ENCODE assay signal across 8 cellular contexts in genomic region chr17:1716076-1716911, GRCh38. TPM values are rescaled to one million over a fixed set of nuclear protein-coding genes. Genes with fewer than 3 reads are reported as not detected.
DNase-seq lines count a peak whose midpoint lies in the region; ATAC-seq and TF ChIP-seq lines count a peak whose summit lies in the region.

No MANE protein-coding gene starts in this region.

- peak overlapping the region; percentile 39 for H2AFZ ChIP-seq in mammary epithelial cell (ENCODE audit: low read depth, low read length)

- in situ Hi-C loops in mammary epithelial cell (cut with MboI; ENCODE audit: low sequenced_read_pairs in 2 of 2) = loop anchor here in 1 of 2 donors (5.0 to 25.0 kb wide), 3 partner anchors 71 to 321 kb away; partner anchors contain the start of genes DPH1, OVCA2 and RTN4RL1

- peaks cover 46% of the 10 kb centered on the region for H3K79me2 ChIP-seq in mammary epithelial cell (ENCODE audit: insufficient read depth, low read length)

- H3K4me1 ChIP-seq in A673 (ENCODE audit: insufficient read depth, low read length, poor library complexity, severe bottlenecking) (peaks cover 28% of the 10 kb centered on the region), mammary epithelial cell (ENCODE audit: insufficient read depth, low read length) (peaks cover 45% of the 10 kb centered on the region), iPS-20b (ENCODE audit: insufficient read depth, low read length) (peaks cover 17% of the 10 kb centered on the region)

- no peaks in the 10 kb centered on the region for H3K27me3 ChIP-seq in A673 (replicated peaks; ENCODE audit: insufficient read depth, low read depth, low read length, poor library complexity)
- no peaks in the 10 kb centered on the region for H3K27me3 ChIP-seq in mammary epithelial cell (ENCODE audit: insufficient read depth, low read length)
- H3K27me3 ChIP-seq in iPS-20b (ENCODE audit: insufficient read depth, low read length) = no peaks in the 10 kb centered on the region

- DNase-seq in A673 (ENCODE audit: low spot score) = peak; percentile 100
- DNase-seq in NCI-H2171 treated with DMSO at 0.1 percent for 48 hours (lab: John Stamatoyannopoulos, UW) = peak; percentile 100
- peak; percentile 100 for DNase-seq in mammary epithelial cell

- under 1% methylated on average over 34 of the region's 70 CpGs for WGBS in mammary epithelial cell (ENCODE audit: low coverage, missing lambda C conversion rate)

- peaks cover 2% of the 10 kb centered on the region for H4K20me1 ChIP-seq in mammary epithelial cell (ENCODE audit: insufficient read depth, low read length)

- POLR2A ChIA-PET in A673 (lab: Charles Lee; ENCODE audit: low non-redundant PET) = interaction anchor here (0.6 to 0.7 kb wide), 5 partner anchors 47 to 947 kb away, joined by 3 to 13 read pairs (median 3); no protein-coding TSS in a partner anchor

- CTCF ChIA-PET in A673 (lab: Charles Lee) (interaction anchor here (0.5 to 0.6 kb wide), 2 partner anchors 17 to 134 kb away, joined by 3 to 8 read pairs; no protein-coding TSS in a partner anchor), mammary epithelial cell (lab: Charles Lee; ENCODE audit: low non-redundant PET) (interaction anchor here (0.6 to 1.4 kb wide), 6 partner anchors 15 to 310 kb away, joined by 3 to 6 read pairs (median 3); no protein-coding TSS in a partner anchor)

- H3K36me3 ChIP-seq in A673 (ENCODE audit: insufficient read depth, low read length, poor library complexity, severe bottlenecking) = peaks cover 6% of the 10 kb centered on the region
- H3K36me3 ChIP-seq in mammary epithelial cell (ENCODE audit: insufficient read depth, low read length) = peaks cover 28% of the 10 kb centered on the region
- peaks cover 16% of the 10 kb centered on the region for H3K36me3 ChIP-seq in iPS-20b (ENCODE audit: insufficient read depth, low read depth, low read length)

- TF ChIP-seq CTCF in A673 (conservative IDR thresholded peaks at IDR 0.05; ENCODE audit: low read depth, low read length) (no peak; the same call in 1 of the 2 replicates), VCaP (conservative IDR thresholded peaks at IDR 0.05) (no peak), mammary epithelial cell (conservative IDR thresholded peaks at IDR 0.05 in 1 of 2, IDR thresholded peaks at IDR 0.05 in 1 of 2; ENCODE audit: extremely low read depth in 1 of 2, insufficient read depth in 1 of 2, low read depth in 1 of 2, low read length in 2 of 2) (peak in 1 of 2 donors; percentile 32)

- intact Hi-C loops in A673 (cut with micrococcal nuclease; ENCODE audit: unreplicated experiment) = loop anchor here (5.0 to 10.0 kb wide), 2 partner anchors 149 to 326 kb away; partner anchors contain the start of gene OVCA2
- intact Hi-C loops in mammary epithelial cell (cut with micrococcal nuclease) = loop anchor here (2.0 to 10.0 kb wide), 3 partner anchors 47 to 689 kb away; partner anchors contain the start of gene MNT

- ATAC-seq in GM18867 (IDR thresholded peaks at IDR 0.05; ENCODE audit: unreplicated experiment) (peak; percentile 73), HG03103 (IDR thresholded peaks at IDR 0.05; ENCODE audit: low read depth, unreplicated experiment) (peak; percentile 67)

- H3K27ac ChIP-seq in A673 (ENCODE audit: low read depth, low read length, poor library complexity, severe bottlenecking) (peak overlapping the region; percentile 99), VCaP (peak overlapping the region; percentile 99), mammary epithelial cell (ENCODE audit: insufficient read depth, low read depth, low read length) (peak overlapping the region; percentile 90), iPS-20b (ENCODE audit: low read length) (peak overlapping the region; percentile 100), skin epidermis (peak overlapping the region; percentile 94 to 100 (median 98))

- H3K4me3 ChIP-seq in A673 (ENCODE audit: low read depth, low read length, poor library complexity, severe bottlenecking) (peak overlapping the region; percentile 60), mammary epithelial cell (replicated peaks in 1 of 3; ENCODE audit: insufficient read depth in 1 of 3, low read depth in 2 of 3, low read length in 3 of 3) (peak overlapping the region; percentile 72 to 97 (median 78)), iPS-20b (ENCODE audit: low read length) (peak overlapping the region; percentile 92), skin epidermis (peak overlapping the region; percentile 75 to 100 (median 90))

- dilution Hi-C loops in mammary epithelial cell (cut with HindIII; ENCODE audit: low sequenced_read_pairs) = no loop called here

- peak overlapping the region; percentile 75 for H3K4me2 ChIP-seq in mammary epithelial cell (ENCODE audit: insufficient read depth, low read depth, low read length)

- H3K9ac ChIP-seq in mammary epithelial cell (ENCODE audit: insufficient read depth, low read length) = peak overlapping the region; percentile 92
- H3K9ac ChIP-seq in iPS-20b (ENCODE audit: low read depth, low read length) = peak overlapping the region; percentile 98

- H3K9me3 ChIP-seq in A673 (ENCODE audit: low read depth, low read length, poor library complexity, severe bottlenecking) (no peaks in the 10 kb centered on the region), mammary epithelial cell (replicated peaks; ENCODE audit: insufficient read depth, low read length) (no peaks in the 10 kb centered on the region), iPS-20b (ENCODE audit: insufficient read depth, low read depth, low read length) (no peaks in the 10 kb centered on the region)

- BruUV-seq in A673 (replicated peaks; lab: Mats Ljungman, UMichigan) (no TSS peak), mammary epithelial cell (replicated peaks; lab: Mats Ljungman, UMichigan) (no TSS peak)

RNA-seq across cellular contexts. Expression of gene TLCD2, which starts 6.1 kb away (rescaled TPM):
- total RNA-seq in A673 (2021) (2.1 and 4.2 TPM in 2 replicates), mammary epithelial cell (1 to 10 TPM; 2.2 to 5.7 TPM)
- polyA plus RNA-seq in mammary epithelial cell = 0.87 TPM
- polyA minus RNA-seq in mammary epithelial cell = 4.4 TPM

RNA-seq across cellular contexts. Expression of gene WDR81, which starts 8.2 kb away (rescaled TPM):
- total RNA-seq in A673 (2021) (18.6 and 19.4 TPM in 2 replicates), mammary epithelial cell (10 to 100 TPM; 17.8 to 35.5 TPM)
- polyA plus RNA-seq in mammary epithelial cell = 10.2 TPM
- 8.5 TPM for polyA minus RNA-seq in mammary epithelial cell

RNA-seq across cellular contexts. Expression of gene SERPINF2, which starts 26.4 kb away (rescaled TPM):
- total RNA-seq in A673 (2021) (0.28 and 0.37 TPM in 2 replicates), mammary epithelial cell (1 to 10 TPM; 5.7 to 7.3 TPM)
- polyA plus RNA-seq in mammary epithelial cell = 10.1 TPM
- polyA minus RNA-seq in mammary epithelial cell = 3.7 TPM

RNA-seq across cellular contexts. Expression of gene PRPF8, which starts 31.6 kb away (rescaled TPM):
- 439 and 450 TPM in 2 replicates for total RNA-seq in A673 (2021)
- 100 to 1,000 TPM; 114 to 243 TPM for total RNA-seq in mammary epithelial cell
- 132 TPM for polyA plus RNA-seq in mammary epithelial cell
- polyA minus RNA-seq in mammary epithelial cell = 482 TPM

RNA-seq across cellular contexts. Expression of gene SERPINF1, which starts 45.6 kb away (rescaled TPM):
- 47.8 and 91.0 TPM in 2 replicates for total RNA-seq in A673 (2021)
- total RNA-seq in mammary epithelial cell = 10 to 100 TPM; 10.8 to 89.5 TPM
- polyA plus RNA-seq in mammary epithelial cell = 85.4 TPM
- 77.9 TPM for polyA minus RNA-seq in mammary epithelial cell

Comparison
In these comparisons a context has a peak if more than half of its experiments do, and no peak if none do; other contexts are left out.
1. Peak in every context shown above with its lines: DNase-seq, ATAC-seq, H3K4me3 ChIP-seq and H3K27ac ChIP-seq.